Comparison of ENCODE assay signal across 9 cellular contexts in the genomic region with DNA sequence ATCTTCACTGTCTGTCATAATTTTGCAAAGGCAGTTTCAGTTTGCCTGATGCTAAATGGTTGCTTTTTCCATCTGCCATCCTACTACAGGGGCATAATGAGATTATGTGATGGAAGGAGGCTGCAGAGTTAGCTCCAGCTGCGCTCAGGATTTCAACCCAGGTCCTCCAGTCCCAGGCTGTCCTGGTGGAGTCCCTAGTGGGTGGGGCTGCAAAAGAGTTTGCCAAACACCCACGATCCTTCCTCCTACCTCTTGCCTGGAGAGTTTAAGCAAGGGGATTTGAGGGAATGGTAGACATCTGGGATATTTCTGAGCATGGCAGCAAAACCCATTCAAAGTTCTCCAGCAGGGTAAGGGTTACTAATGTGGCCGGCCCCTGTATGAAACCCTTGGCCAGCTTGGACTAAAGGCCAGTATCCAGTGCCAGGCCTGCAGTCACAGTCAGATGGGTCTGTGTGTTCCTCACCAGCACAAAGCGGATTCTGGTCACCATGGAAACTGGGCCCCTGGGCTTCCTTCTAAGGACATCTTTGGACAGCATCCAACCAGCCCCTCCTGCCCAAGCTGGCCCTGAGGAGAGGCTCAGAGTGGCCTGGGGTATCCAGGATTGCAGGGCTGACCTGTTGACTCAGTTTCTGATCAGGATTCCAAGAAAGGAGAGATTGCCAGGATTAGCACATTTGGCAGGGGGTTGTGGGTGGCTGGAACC. TPM values are rescaled to one million over a fixed set of nuclear protein-coding genes. Genes with fewer than 3 reads are reported as not detected.
A peak's percentile ranks its signal among the peaks of the same experiment; 100 is the strongest.
DNase-seq lines count a peak whose midpoint lies in the region; ATAC-seq, FAIRE-seq and TF ChIP-seq lines count a peak whose summit lies in the region.
"Had no signal": no experiment of that assay in that cellular context is flagged by ENCODE, and none has a peak within 500 bp of the region (broad histone marks: within the 10 kb centered on the region; RNA-seq: fewer than 3 reads in every experiment).

No MANE protein-coding gene starts in this region.

- POLR2A ChIA-PET in RWPE1 (lab: Yijun Ruan, JAX; ENCODE audit: low non-redundant PET), result no interaction called here

- no peak for TF ChIP-seq CTCF in RWPE1 (conservative IDR thresholded peaks at IDR 0.05; ENCODE audit: low read depth)

- ATAC-seq in HG02610 (IDR thresholded peaks at IDR 0.05; ENCODE audit: unreplicated experiment) (no peak), GM18858 (IDR thresholded peaks at IDR 0.05; ENCODE audit: unreplicated experiment) (no peak), HG03439 (IDR thresholded peaks at IDR 0.05; ENCODE audit: unreplicated experiment) (no peak)

- intact Hi-C loops in posterior vena cava (cut with DNase I), result no loop called here

- CTCF ChIA-PET in RWPE1 (lab: Yijun Ruan, JAX), result interaction anchor here (0.7 kb wide), 2 partner anchors 58 to 427 kb away, joined by 3 read pairs; no protein-coding TSS in a partner anchor

- DNase-seq in ELF-1 (ENCODE audit: low read depth, low spot score) (peak; percentile 20), RWPE1 (ENCODE audit: low spot score) (no peak), frontal cortex (ENCODE audit: low spot score in 2 of 2) (peak; percentile 9 to 27), posterior vena cava (ENCODE audit: low spot score) (peak; percentile 94), HUDEP-2 (lab: John Stamatoyannopoulos, UW; ENCODE audit: unreplicated experiment in 76 of 76) (no peak)

- peak overlapping the region; percentile 42 for H3K27ac ChIP-seq in RWPE1

- FAIRE-seq in frontal cortex (lab: Jason Lieb, UNC), result no peak
- FAIRE-seq: H1 had no signal

RNA-seq across cellular contexts. Expression of a gene that starts 42.7 kb away (rescaled TPM):
- total RNA-seq in frontal cortex (3.3 TPM), posterior vena cava (10 to 100 TPM; 34.9 to 37.7 TPM)

Comparison
In these comparisons a context has a peak if more than half of its experiments do, and no peak if none do; other contexts are left out.
1. DNase-seq: peak in ELF-1 (single experiment), frontal cortex (2 of 2) and posterior vena cava (single experiment); none in RWPE1 (single experiment) and HUDEP-2 (0 of 76).